In genomic region chr19:47371269-47371668, GRCh38 we compare ENCODE assay signal across 24 cellular contexts. TPM values are rescaled to one million over a fixed set of nuclear protein-coding genes. Genes with fewer than 3 reads are reported as not detected.
"Had no signal": no experiment of that assay in that cellular context is flagged by ENCODE, and none has a peak within 500 bp of the region (broad histone marks: within the 10 kb centered on the region; RNA-seq: fewer than 3 reads in every experiment).

No MANE protein-coding gene starts in this region.

- H3K9me3 ChIP-seq: colonic mucosa, gastroesophageal sphincter, heart left ventricle, sigmoid colon, testis, tibial artery had no signal

- H3K4me2 ChIP-seq: hepatocyte had no signal

- H3K4me3 ChIP-seq: colonic mucosa, gastroesophageal sphincter, heart left ventricle, hepatocyte, sigmoid colon, testis, tibial artery had no signal

- H2AFZ ChIP-seq: hepatocyte, parathyroid adenoma had no signal

- H3K27ac ChIP-seq: colonic mucosa, epithelial cell of prostate, gastroesophageal sphincter, hepatocyte, parathyroid adenoma, sigmoid colon, testis, tibial artery had no signal

- H3K79me2 ChIP-seq: hepatocyte, parathyroid adenoma had no signal

- FAIRE-seq: kidney had no signal

- H3K9ac ChIP-seq: parathyroid adenoma had no signal

- DNase-seq: colonic mucosa; effector CD8-positive, alpha-beta T cell; endodermal cell; foreskin fibroblast; heart left ventricle; kidney; mammary epithelial cell; naive thymus-derived CD8-positive, alpha-beta T cell; nephron progenitor cell; sigmoid colon; stimulated activated CD4-positive, alpha-beta T cell treated with anti-CD3 and anti-CD28 coated beads, Interleukin-4, amount 100 ng/mL, for 4 hours; stimulated activated naive CD8-positive, alpha-beta T cell treated with anti-CD3 and anti-CD28 coated beads, Interleukin-15, Interleukin-2, amounts not matched to agents 100 U/mL and 50 U/mL, for 24 hours; substantia nigra; testis; tibial artery had no signal

- ATAC-seq: esophagus mucosa; gastroesophageal sphincter; heart left ventricle; left lobe of liver; naive thymus-derived CD8-positive, alpha-beta T cell; stimulated activated memory B cell treated with anti-CD40 and anti-IgM and Interleukin-4, amounts not matched to agents 10 μg/mL and 1 μg/mL and 100 μg/mL, for 72 hours; stimulated activated naive CD8-positive, alpha-beta T cell treated with anti-CD3 and anti-CD28 coated beads, Interleukin-15, Interleukin-2, amounts not matched to agents 100 U/mL and 50 U/mL, for 24 hours had no signal

- H3K27me3 ChIP-seq: colonic mucosa, gastroesophageal sphincter, heart left ventricle, hepatocyte, sigmoid colon, testis, tibial artery had no signal

- H3K4me1 ChIP-seq: colonic mucosa, gastroesophageal sphincter, parathyroid adenoma, sigmoid colon, testis, tibial artery had no signal

RNA-seq across cellular contexts. Expression of gene C5AR2, which starts 39.3 kb away (rescaled TPM):
- total RNA-seq: endodermal cell, myocyte, progenitor cell of endocrine pancreas had no signal
- polyA plus RNA-seq: hepatocyte; naive thymus-derived CD8-positive, alpha-beta T cell had no signal

RNA-seq across cellular contexts. Expression of gene MEIS3, which starts 48.1 kb away (rescaled TPM):
- total RNA-seq: naive thymus-derived CD8-positive, alpha-beta T cell had no signal
- polyA plus RNA-seq: naive thymus-derived CD8-positive, alpha-beta T cell had no signal
